Comparison of ENCODE assay signal across 7 cellular contexts in the genomic region with DNA sequence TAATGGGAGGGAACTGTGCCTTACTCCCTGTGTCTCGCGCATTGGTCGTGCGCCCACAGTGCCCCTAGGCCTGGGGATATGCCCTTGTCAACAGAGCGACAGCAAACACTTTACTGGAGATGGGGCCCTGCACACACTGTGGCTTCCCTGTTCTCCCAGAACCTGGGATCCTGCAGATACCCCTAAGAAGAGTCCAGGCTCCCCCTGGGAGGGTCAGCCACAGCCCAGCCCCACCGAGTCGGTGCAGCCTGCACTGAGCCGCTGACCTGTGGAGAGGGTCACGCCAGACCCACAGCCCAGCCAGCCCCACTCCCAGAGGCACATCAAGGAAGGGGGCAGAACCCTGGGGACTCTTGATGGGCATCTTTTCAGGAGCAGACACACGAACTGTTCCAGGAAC.
DNase-seq lines count a peak whose midpoint lies in the region; ATAC-seq and TF ChIP-seq lines count a peak whose summit lies in the region.
"Not testable (repeated sequence)": the region's sequence is repeated elsewhere in the genome, so short reads cannot be mapped to it uniquely, and the experiment has no call there.

No MANE protein-coding gene starts in this region.

- H3K9ac ChIP-seq in DND-41 (ENCODE audit: low read depth, low read length), result peak overlapping the region; percentile 79

- intact Hi-C loops in activated CD4-positive, alpha-beta T cell treated with anti-CD3 and anti-CD28 coated beads, Interleukin-2, amount 10 ng/mL, durations not matched to agents 24 days and 14 days (cut with micrococcal nuclease), result not testable (repeated sequence)
- intact Hi-C loops in activated T-helper 2 cell treated with anti-CD3 and anti-CD28 coated beads, Interferon-gamma antibody, Interleukin-2, Interleukin-4, amounts not matched to agents 10 μg/mL and 5 μg/mL and 100 μg/mL, durations not matched to agents 14 hours and 24 hours and 36 hours (cut with micrococcal nuclease), result loop anchor here (2.0 to 5.0 kb wide), 2 partner anchors 32 to 59 kb away; no protein-coding TSS in a partner anchor

- TF ChIP-seq CTCF in DND-41 (IDR thresholded peaks at IDR 0.05; ENCODE audit: borderline replicate concordance, extremely low read depth, low read length, poor library complexity, severe bottlenecking), result not testable (repeated sequence)

- H3K27me3 Mint-ChIP-seq in activated CD4-positive, alpha-beta T cell treated with anti-CD3 and anti-CD28 coated beads, Interleukin-2, amount 10 ng/mL, durations not matched to agents 24 days and 14 days; activated T-helper 2 cell treated with anti-CD3 and anti-CD28 coated beads, Interferon-gamma antibody, Interleukin-2, Interleukin-4, amounts not matched to agents 10 μg/mL and 5 μg/mL and 100 μg/mL, durations not matched to agents 14 hours and 24 hours and 36 hours (ENCODE audit: low read depth); activated naive CD8-positive, alpha-beta T cell treated with anti-CD3 and anti-CD28 coated beads, Interleukin-2, amount 50 U/mL, for 24 hours: not testable (repeated sequence)

- peak overlapping the region; percentile 97 for H3K27ac ChIP-seq in DND-41 (ENCODE audit: low read length)

- not testable (repeated sequence) for H2AFZ ChIP-seq in DND-41 (ENCODE audit: low read depth, low read length)

- H3K27me3 ChIP-seq in DND-41 (ENCODE audit: insufficient read depth, low read length, poor library complexity), result not testable (repeated sequence)

- H3K4me3 Mint-ChIP-seq in activated CD4-positive, alpha-beta T cell treated with anti-CD3 and anti-CD28 coated beads, Interleukin-2, amount 10 ng/mL, durations not matched to agents 24 days and 14 days, result peak overlapping the region; percentile 78
- H3K4me3 Mint-ChIP-seq in activated T-helper 2 cell treated with anti-CD3 and anti-CD28 coated beads, Interferon-gamma antibody, Interleukin-2, Interleukin-4, amounts not matched to agents 10 μg/mL and 5 μg/mL and 100 μg/mL, durations not matched to agents 14 hours and 24 hours and 36 hours (ENCODE audit: low read depth), result peak overlapping the region; percentile 39
- H3K4me3 Mint-ChIP-seq in activated naive CD8-positive, alpha-beta T cell treated with anti-CD3 and anti-CD28 coated beads, Interleukin-2, amount 50 U/mL, for 24 hours, result peak overlapping the region; percentile 87
- H3K4me3 Mint-ChIP-seq in stimulated activated effector memory CD8-positive, alpha-beta T cell treated with anti-CD3 and anti-CD28 coated beads, Interleukin-12 subunit alpha, Interleukin-12 subunit beta, amount 100 ng/mL, for 72 hours, result peak overlapping the region; percentile 65

- not testable (repeated sequence) for H3K9me3 Mint-ChIP-seq in activated CD4-positive, alpha-beta T cell treated with anti-CD3 and anti-CD28 coated beads, Interleukin-2, amount 10 ng/mL, durations not matched to agents 24 days and 14 days; activated T-helper 2 cell treated with anti-CD3 and anti-CD28 coated beads, Interferon-gamma antibody, Interleukin-2, Interleukin-4, amounts not matched to agents 10 μg/mL and 5 μg/mL and 100 μg/mL, durations not matched to agents 14 hours and 24 hours and 36 hours; activated naive CD4-positive, alpha-beta T cell treated with anti-CD3 and anti-CD28 coated beads, Interleukin-2, amount 50 U/mL, for 72 hours; activated naive CD8-positive, alpha-beta T cell treated with anti-CD3 and anti-CD28 coated beads, Interleukin-2, amount 50 U/mL, for 24 hours; stimulated activated effector memory CD8-positive, alpha-beta T cell treated with anti-CD3 and anti-CD28 coated beads, Interleukin-12 subunit alpha, Interleukin-12 subunit beta, amount 100 ng/mL, for 72 hours

- peak overlapping the region in 1 of 2 experiments; percentile 63; a peak in 2 of 4 replicates for H3K4me3 ChIP-seq in DND-41 (ENCODE audit: low read depth in 1 of 2, low read length in 2 of 2)

- H3K4me1 ChIP-seq in DND-41 (ENCODE audit: insufficient read depth, low read length), result peaks cover 94% of the 10 kb centered on the region

- peak; percentile 52 for DNase-seq in DND-41
- peak; percentile 57 for DNase-seq in activated CD4-positive, alpha-beta T cell treated with anti-CD3 and anti-CD28 coated beads, Interleukin-2, amount 10 ng/mL, durations not matched to agents 24 days and 14 days
- peak; percentile 59 for DNase-seq in activated CD8-positive, alpha-beta memory T cell treated with anti-CD3 and anti-CD28 coated beads, Interleukin-2, amount 50 U/mL, for 48 hours
- not testable (repeated sequence) for DNase-seq in activated T-helper 2 cell treated with anti-CD3 and anti-CD28 coated beads, Interferon-gamma antibody, Interleukin-2, Interleukin-4, amounts not matched to agents 10 μg/mL and 5 μg/mL and 100 μg/mL, durations not matched to agents 14 hours and 24 hours and 36 hours (ENCODE audit: low spot score); activated naive CD4-positive, alpha-beta T cell treated with anti-CD3 and anti-CD28 coated beads, Interleukin-2, amount 50 U/mL, for 72 hours (ENCODE audit: low spot score in 2 of 2); activated naive CD8-positive, alpha-beta T cell treated with anti-CD3 and anti-CD28 coated beads, Interleukin-2, amount 50 U/mL, for 24 hours
- peak in 1 of 2 donors; percentile 44 for DNase-seq in stimulated activated effector memory CD8-positive, alpha-beta T cell treated with anti-CD3 and anti-CD28 coated beads, Interleukin-12 subunit alpha, Interleukin-12 subunit beta, amount 100 ng/mL, for 72 hours (ENCODE audit: low spot score in 2 of 2)

- H4K20me1 ChIP-seq in DND-41 (ENCODE audit: insufficient read depth, low read length), result not testable (repeated sequence)

- peaks cover 65% of the 10 kb centered on the region for H3K79me2 ChIP-seq in DND-41 (ENCODE audit: insufficient read depth, low read length)

- peak overlapping the region; percentile 67 for H3K4me2 ChIP-seq in DND-41 (ENCODE audit: insufficient read depth, low read length)

- ATAC-seq in DND-41 (ENCODE audit: insufficient read depth, low read depth), result peak; percentile 21
- not testable (repeated sequence) for ATAC-seq in activated naive CD4-positive, alpha-beta T cell treated with anti-CD3 and anti-CD28 coated beads, Interleukin-2, amount 50 U/mL, for 72 hours; activated naive CD8-positive, alpha-beta T cell treated with anti-CD3 and anti-CD28 coated beads, Interleukin-2, amount 50 U/mL, for 24 hours; stimulated activated effector memory CD8-positive, alpha-beta T cell treated with anti-CD3 and anti-CD28 coated beads, Interleukin-12 subunit alpha, Interleukin-12 subunit beta, amount 100 ng/mL, for 72 hours

- peaks cover 41% of the 10 kb centered on the region for H3K4me1 Mint-ChIP-seq in activated CD4-positive, alpha-beta T cell treated with anti-CD3 and anti-CD28 coated beads, Interleukin-2, amount 10 ng/mL, durations not matched to agents 24 days and 14 days
- H3K4me1 Mint-ChIP-seq in activated T-helper 2 cell treated with anti-CD3 and anti-CD28 coated beads, Interferon-gamma antibody, Interleukin-2, Interleukin-4, amounts not matched to agents 10 μg/mL and 5 μg/mL and 100 μg/mL, durations not matched to agents 14 hours and 24 hours and 36 hours (ENCODE audit: low read depth), result peaks cover 48% of the 10 kb centered on the region
- peaks cover 80% of the 10 kb centered on the region for H3K4me1 Mint-ChIP-seq in activated naive CD8-positive, alpha-beta T cell treated with anti-CD3 and anti-CD28 coated beads, Interleukin-2, amount 50 U/mL, for 24 hours
- peaks cover 42% of the 10 kb centered on the region for H3K4me1 Mint-ChIP-seq in stimulated activated effector memory CD8-positive, alpha-beta T cell treated with anti-CD3 and anti-CD28 coated beads, Interleukin-12 subunit alpha, Interleukin-12 subunit beta, amount 100 ng/mL, for 72 hours

- not testable (repeated sequence) for H3K36me3 Mint-ChIP-seq in activated CD4-positive, alpha-beta T cell treated with anti-CD3 and anti-CD28 coated beads, Interleukin-2, amount 10 ng/mL, durations not matched to agents 24 days and 14 days (ENCODE audit: low read depth); activated T-helper 2 cell treated with anti-CD3 and anti-CD28 coated beads, Interferon-gamma antibody, Interleukin-2, Interleukin-4, amounts not matched to agents 10 μg/mL and 5 μg/mL and 100 μg/mL, durations not matched to agents 14 hours and 24 hours and 36 hours (ENCODE audit: low read depth); activated naive CD8-positive, alpha-beta T cell treated with anti-CD3 and anti-CD28 coated beads, Interleukin-2, amount 50 U/mL, for 24 hours (ENCODE audit: low read depth); stimulated activated effector memory CD8-positive, alpha-beta T cell treated with anti-CD3 and anti-CD28 coated beads, Interleukin-12 subunit alpha, Interleukin-12 subunit beta, amount 100 ng/mL, for 72 hours
- H3K36me3 Mint-ChIP-seq in activated naive CD4-positive, alpha-beta T cell treated with anti-CD3 and anti-CD28 coated beads, Interleukin-2, amount 50 U/mL, for 72 hours, result peaks cover 0 to 30% of the 10 kb centered on the region in 2 donors

- H3K36me3 ChIP-seq in DND-41 (ENCODE audit: insufficient read depth, low read length), result peaks cover 15% of the 10 kb centered on the region

- not testable (repeated sequence) for H3K9me3 ChIP-seq in DND-41 (ENCODE audit: insufficient read depth, low read length, severe bottlenecking)

- H3K27ac Mint-ChIP-seq in activated CD4-positive, alpha-beta T cell treated with anti-CD3 and anti-CD28 coated beads, Interleukin-2, amount 10 ng/mL, durations not matched to agents 24 days and 14 days, result peak overlapping the region; percentile 84
- H3K27ac Mint-ChIP-seq in activated T-helper 2 cell treated with anti-CD3 and anti-CD28 coated beads, Interferon-gamma antibody, Interleukin-2, Interleukin-4, amounts not matched to agents 10 μg/mL and 5 μg/mL and 100 μg/mL, durations not matched to agents 14 hours and 24 hours and 36 hours, result peak overlapping the region; percentile 28
- peak overlapping the region; percentile 98 to 99 for H3K27ac Mint-ChIP-seq in activated naive CD4-positive, alpha-beta T cell treated with anti-CD3 and anti-CD28 coated beads, Interleukin-2, amount 50 U/mL, for 72 hours
- H3K27ac Mint-ChIP-seq in activated naive CD8-positive, alpha-beta T cell treated with anti-CD3 and anti-CD28 coated beads, Interleukin-2, amount 50 U/mL, for 24 hours, result peak overlapping the region; percentile 96
- H3K27ac Mint-ChIP-seq in stimulated activated effector memory CD8-positive, alpha-beta T cell treated with anti-CD3 and anti-CD28 coated beads, Interleukin-12 subunit alpha, Interleukin-12 subunit beta, amount 100 ng/mL, for 72 hours, result not testable (repeated sequence)
